In the genomic region with DNA sequence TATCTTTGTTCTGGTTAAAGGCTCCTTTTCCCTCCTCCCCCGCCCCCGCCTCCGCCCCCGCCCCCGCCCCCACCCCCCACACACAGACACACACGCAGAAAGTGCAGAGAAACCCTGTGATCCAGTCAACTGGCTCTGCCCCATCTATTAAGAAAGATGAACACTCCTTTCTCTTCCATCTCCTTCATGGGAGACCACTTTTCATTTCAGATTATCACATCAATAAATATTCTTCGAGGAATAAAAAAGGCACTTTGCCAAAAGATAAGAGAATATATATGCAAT, we compare ENCODE assay signal across 8 cellular contexts.
DNase-seq lines count a peak whose midpoint lies in the region; ATAC-seq and TF ChIP-seq lines count a peak whose summit lies in the region.

No MANE protein-coding gene starts in this region.

- DNase-seq in AG10803 (ENCODE audit: low read depth) (no peak), MM.1S (no peak), endodermal cell (no peak), osteoblast (ENCODE audit: insufficient read length, low spot score, missing footprints) (no peak), Ammon's horn (ENCODE audit: low spot score) (no peak), HPDE6-E6E7 (ENCODE audit: extremely low spot score) (no peak)
- DNase-seq in stimulated activated CD4-positive, alpha-beta T cell treated with anti-CD3 and anti-CD28 coated beads, Interleukin-15, amount 100 ng/mL, for 24 hours, result no peak

- H3K36me3 ChIP-seq in MM.1S (replicated peaks; ENCODE audit: insufficient read depth, low read length) (no peaks in the 10 kb centered on the region), endodermal cell (ENCODE audit: control insufficient read depth, insufficient read depth, low read length) (no peaks in the 10 kb centered on the region), osteoblast (ENCODE audit: insufficient read depth, low read length) (no peaks in the 10 kb centered on the region)

- H3K27me3 Mint-ChIP-seq in endodermal cell (ENCODE audit: insufficient read depth), result peaks cover 7% of the 10 kb centered on the region

- no peak overlapping the region for H3K4me3 Mint-ChIP-seq in endodermal cell

- no peaks in the 10 kb centered on the region for H3K79me2 ChIP-seq in MM.1S (ENCODE audit: low read length)
- H3K79me2 ChIP-seq in osteoblast (ENCODE audit: insufficient read depth, low read length), result no peaks in the 10 kb centered on the region

- H3K4me1 ChIP-seq in MM.1S (ENCODE audit: low read length) (no peaks in the 10 kb centered on the region), endodermal cell (ENCODE audit: control insufficient read depth, insufficient read depth, low read length) (no peaks in the 10 kb centered on the region), osteoblast (ENCODE audit: insufficient read depth, low read length) (peaks cover 26% of the 10 kb centered on the region)

- H3K27ac Mint-ChIP-seq in endodermal cell, result no peak overlapping the region

- H3K9me3 Mint-ChIP-seq in endodermal cell, result no peaks in the 10 kb centered on the region

- peak overlapping the region; percentile 21; the same call in 1 of the 2 replicates for H3K27ac ChIP-seq in MM.1S (ENCODE audit: low read length)
- peak overlapping the region; percentile 93 for H3K27ac ChIP-seq in endodermal cell (ENCODE audit: low read depth, low read length)
- H3K27ac ChIP-seq in osteoblast (ENCODE audit: low read depth, low read length), result no peak overlapping the region

- 29% methylated on average over 1 of the region's 7 CpGs; no CpG with 5 or more reads in 1 of the 2 experiments for WGBS in endodermal cell (ENCODE audit: insufficient coverage in 1 of 2, insufficient read length in 1 of 2), 2 experiments

- H3K9me3 ChIP-seq in MM.1S (replicated peaks; ENCODE audit: insufficient read depth, low read length) (no peaks in the 10 kb centered on the region), endodermal cell (ENCODE audit: control insufficient read depth, low read length) (no peaks in the 10 kb centered on the region), osteoblast (ENCODE audit: low read depth, low read length) (no peaks in the 10 kb centered on the region)

- H4K20me1 ChIP-seq in MM.1S (ENCODE audit: insufficient read depth, low read length) (no peaks in the 10 kb centered on the region), osteoblast (ENCODE audit: insufficient read depth, low read length) (no peaks in the 10 kb centered on the region)

- no peaks in the 10 kb centered on the region for H3K36me3 Mint-ChIP-seq in endodermal cell (ENCODE audit: low read depth)

- ATAC-seq in GM21423 (IDR thresholded peaks at IDR 0.05; ENCODE audit: unreplicated experiment), result no peak

- H2AFZ ChIP-seq in MM.1S (ENCODE audit: low read length), result peak overlapping the region; percentile 68
- H2AFZ ChIP-seq in osteoblast (ENCODE audit: low read length), result peak overlapping the region; percentile 69

- TF ChIP-seq CTCF in AG10803 (conservative IDR thresholded peaks at IDR 0.05; ENCODE audit: low read length) (no peak), MM.1S (IDR thresholded peaks at IDR 0.05; ENCODE audit: low read length) (no peak), endodermal cell (conservative IDR thresholded peaks at IDR 0.05) (no peak), osteoblast (IDR thresholded peaks at IDR 0.05; ENCODE audit: extremely low read depth, low read depth, low read length) (no peak)

- H3K9me2 ChIP-seq in MM.1S (replicated peaks; ENCODE audit: insufficient read depth, low read length), result no peaks in the 10 kb centered on the region

- H3F3A ChIP-seq in MM.1S (ENCODE audit: insufficient read depth, low read length), result peaks cover 6% of the 10 kb centered on the region; the same call in 1 of the 2 replicates

- H3K4me1 Mint-ChIP-seq in endodermal cell, result peaks cover 14% of the 10 kb centered on the region

- H3K9ac ChIP-seq in MM.1S (ENCODE audit: low read length) (peak overlapping the region; percentile 48; the same call in 1 of the 2 replicates), endodermal cell (ENCODE audit: extremely low read depth, low read length, poor library complexity, severe bottlenecking) (no peak overlapping the region)

- peak overlapping the region; percentile 54 for H3K4me3 ChIP-seq in AG10803 (ENCODE audit: low read length)
- peak overlapping the region; percentile 78 for H3K4me3 ChIP-seq in MM.1S (ENCODE audit: low read length)
- peak overlapping the region; percentile 42 for H3K4me3 ChIP-seq in endodermal cell (ENCODE audit: low read length)
- peak overlapping the region; percentile 60 for H3K4me3 ChIP-seq in osteoblast (ENCODE audit: insufficient read depth, low read length)

- H3K27me3 ChIP-seq in MM.1S (replicated peaks; ENCODE audit: insufficient read depth, low read length) (no peaks in the 10 kb centered on the region), endodermal cell (ENCODE audit: control insufficient read depth, insufficient read depth, low read length, poor library complexity, severe bottlenecking) (peaks cover 80% of the 10 kb centered on the region), osteoblast (ENCODE audit: insufficient read depth, low read length) (peaks cover 56% of the 10 kb centered on the region)

- H3K4me2 ChIP-seq in MM.1S (ENCODE audit: low read depth, low read length) (peak overlapping the region; percentile 100), osteoblast (ENCODE audit: insufficient read depth, low read length) (peak overlapping the region; percentile 88)
